8 cellular contexts compared by ENCODE assay signal in genomic region chr2:150486539-150487484, GRCh38.
A peak's percentile ranks its signal among the peaks of the same experiment; 100 is the strongest.
DNase-seq lines count a peak whose midpoint lies in the region; ATAC-seq, FAIRE-seq and TF ChIP-seq lines count a peak whose summit lies in the region.

No MANE protein-coding gene starts in this region.

- peaks cover 23% of the 10 kb centered on the region for H3K4me1 Mint-ChIP-seq in stimulated activated naive CD8-positive, alpha-beta T cell treated with anti-CD3 and anti-CD28 coated beads, Interleukin-15, amount 100 ng/mL, for 72 hours

- no peaks in the 10 kb centered on the region for H3K9me3 Mint-ChIP-seq in stimulated activated naive CD8-positive, alpha-beta T cell treated with anti-CD3 and anti-CD28 coated beads, Interleukin-15, amount 100 ng/mL, for 72 hours

- no peaks in the 10 kb centered on the region for H3K27me3 ChIP-seq in KMS-11 (ENCODE audit: insufficient read depth, low read depth)

- in situ Hi-C loops in astrocyte of the cerebellum (cut with HindIII; ENCODE audit: low sequenced_read_pairs) = no loop called here

- peaks cover 24% of the 10 kb centered on the region for H3K4me1 ChIP-seq in KMS-11 (ENCODE audit: low read depth, poor library complexity, severe bottlenecking)

- peaks cover 60% of the 10 kb centered on the region for H3K27me3 Mint-ChIP-seq in stimulated activated naive CD8-positive, alpha-beta T cell treated with anti-CD3 and anti-CD28 coated beads, Interleukin-15, amount 100 ng/mL, for 72 hours

- H3K27ac ChIP-seq in KMS-11 = peak overlapping the region; percentile 61

- TF ChIP-seq CTCF in D721Med (IDR thresholded peaks at IDR 0.05; ENCODE audit: insufficient read depth, missing control alignments) = no peak
- TF ChIP-seq CTCF in KMS-11 (conservative IDR thresholded peaks at IDR 0.05; ENCODE audit: low read depth, low read length) = no peak
- no peak for TF ChIP-seq CTCF in astrocyte of the cerebellum (IDR thresholded peaks at IDR 0.05; ENCODE audit: low read depth, low read length, missing control alignments)

- H3K36me3 ChIP-seq in KMS-11 (ENCODE audit: insufficient read depth) = no peaks in the 10 kb centered on the region

- DNase-seq in D721Med (ENCODE audit: insufficient read length, low spot score) (peak; percentile 16), astrocyte of the cerebellum (ENCODE audit: low read depth) (no peak), iPS-NIHi7 (ENCODE audit: extremely low spot score) (peak; percentile 14), activated gamma-delta T cell (lab: John Stamatoyannopoulos, UW) (no peak)
- no peak for DNase-seq in stimulated activated naive CD8-positive, alpha-beta T cell treated with anti-CD3 and anti-CD28 coated beads, Interleukin-15, amount 100 ng/mL, for 72 hours
- DNase-seq in activated CD4-positive, alpha-beta T cell treated with anti-CD3 and anti-CD28 coated beads for 4 hours = no peak

- H3K79me2 ChIP-seq in KMS-11 (ENCODE audit: insufficient read depth, low read depth) = peaks cover 8% of the 10 kb centered on the region; the same call in 1 of the 2 replicates

- H3K4me3 Mint-ChIP-seq in stimulated activated naive CD8-positive, alpha-beta T cell treated with anti-CD3 and anti-CD28 coated beads, Interleukin-15, amount 100 ng/mL, for 72 hours = peak overlapping the region; percentile 27 to 66

- H3K4me2 ChIP-seq in KMS-11 = peak overlapping the region; percentile 55

- H3K4me3 ChIP-seq in KMS-11 (IDR thresholded peaks at IDR 0.05; ENCODE audit: insufficient read depth, low read depth, low read length) = peak overlapping the region; percentile 74
- H3K4me3 ChIP-seq in astrocyte of the cerebellum (ENCODE audit: low read depth, low read length) = peak overlapping the region; percentile 64

- peak; percentile 9 for ATAC-seq in stimulated activated naive CD8-positive, alpha-beta T cell treated with anti-CD3 and anti-CD28 coated beads, Interleukin-15, amount 100 ng/mL, for 72 hours
- ATAC-seq in GM18870 (IDR thresholded peaks at IDR 0.05; ENCODE audit: unreplicated experiment) = no peak

- H2AFZ ChIP-seq in KMS-11 (ENCODE audit: low read depth) = peak overlapping the region; percentile 86

- H3K27ac Mint-ChIP-seq in stimulated activated naive CD8-positive, alpha-beta T cell treated with anti-CD3 and anti-CD28 coated beads, Interleukin-15, amount 100 ng/mL, for 72 hours = peak overlapping the region in 1 of 2 donors; percentile 15

- H4K20me1 ChIP-seq in KMS-11 (ENCODE audit: insufficient read depth) = no peaks in the 10 kb centered on the region

- FAIRE-seq in D721Med (lab: Jason Lieb, UNC) = no peak

- peak overlapping the region; percentile 77 for H3K9ac ChIP-seq in KMS-11

Comparison
In these comparisons a context has a peak if more than half of its experiments do, and no peak if none do; other contexts are left out.
1. DNase-seq: peak in D721Med (single experiment) and iPS-NIHi7 (single experiment); none in astrocyte of the cerebellum (single experiment), stimulated activated naive CD8-positive, alpha-beta T cell treated with anti-CD3 and anti-CD28 coated beads, Interleukin-15, amount 100 ng/mL, for 72 hours (0 of 2), activated gamma-delta T cell (single experiment) and activated CD4-positive, alpha-beta T cell treated with anti-CD3 and anti-CD28 coated beads for 4 hours (0 of 2).